Comparison of ENCODE assay signal across 13 cellular contexts in the genomic region with DNA sequence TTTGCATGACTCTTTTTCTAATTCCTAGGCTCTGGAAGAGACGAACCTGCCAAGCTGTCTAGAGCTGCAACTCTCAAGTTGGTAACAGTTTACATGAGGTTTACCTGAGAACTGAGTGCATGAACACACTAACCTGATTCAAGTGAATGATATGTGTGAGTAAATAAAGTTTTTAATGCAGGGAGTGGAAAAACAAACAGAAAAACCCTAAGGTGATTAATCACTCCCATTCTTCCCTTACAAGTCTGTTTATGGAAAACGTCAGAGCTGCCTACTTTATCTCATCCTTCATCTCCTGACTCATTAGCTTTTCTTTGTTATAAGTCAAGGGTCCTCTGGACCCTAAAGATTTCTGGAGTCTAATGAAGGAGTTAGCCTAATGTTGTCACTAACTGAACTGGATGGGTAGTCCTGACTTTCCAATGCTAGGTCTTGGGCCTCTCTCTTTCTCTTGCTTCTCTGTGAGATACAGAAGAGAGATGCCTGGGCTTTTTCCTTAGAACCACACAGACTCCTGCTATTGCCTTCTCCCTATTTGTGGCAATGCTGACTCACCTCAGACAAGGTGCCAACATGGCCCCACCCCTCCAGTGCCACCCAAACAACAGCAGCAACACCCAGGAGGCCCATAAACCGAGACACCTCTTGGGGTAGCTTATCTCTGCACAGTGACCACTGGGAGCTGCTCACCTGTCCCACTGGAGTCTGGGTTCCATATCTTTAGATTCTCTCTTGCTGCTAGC.
DNase-seq lines count a peak whose midpoint lies in the region; ATAC-seq and TF ChIP-seq lines count a peak whose summit lies in the region.
"Had no signal": no experiment of that assay in that cellular context is flagged by ENCODE, and none has a peak within 500 bp of the region (broad histone marks: within the 10 kb centered on the region; RNA-seq: fewer than 3 reads in every experiment).

No MANE protein-coding gene starts in this region.

- no peak for TF ChIP-seq CTCF in fibroblast of lung (conservative IDR thresholded peaks at IDR 0.05 in 1 of 2, IDR thresholded peaks at IDR 0.05 in 1 of 2; ENCODE audit: low read depth in 1 of 2, low read length in 2 of 2)

- no peaks in the 10 kb centered on the region for H3K79me2 ChIP-seq in fibroblast of lung (ENCODE audit: control insufficient read depth, insufficient read depth, low read length)

- no peak overlapping the region for H2AFZ ChIP-seq in fibroblast of lung (ENCODE audit: low read length)
- H2AFZ ChIP-seq: GM23338 had no signal

- H3K27me3 ChIP-seq in fibroblast of lung (ENCODE audit: control insufficient read depth, insufficient read depth, low read length) (no peaks in the 10 kb centered on the region), HAP-1 (ENCODE audit: low read depth) (no peaks in the 10 kb centered on the region)

- H3K9me3 ChIP-seq in fibroblast of lung (ENCODE audit: control insufficient read depth, insufficient read depth, low read depth, low read length) (no peaks in the 10 kb centered on the region), HAP-1 (no peaks in the 10 kb centered on the region)

- H3K36me3 ChIP-seq in fibroblast of lung (ENCODE audit: control insufficient read depth, insufficient read depth, low read length) (no peaks in the 10 kb centered on the region), HAP-1 (replicated peaks) (no peaks in the 10 kb centered on the region)

- H3K9ac ChIP-seq in fibroblast of lung (ENCODE audit: insufficient read depth, low read length) = no peak overlapping the region

- H3K4me1 ChIP-seq in fibroblast of lung (ENCODE audit: control insufficient read depth, extremely low read depth, insufficient read depth, low read length) (no peaks in the 10 kb centered on the region), HAP-1 (no peaks in the 10 kb centered on the region)

- H3K27ac ChIP-seq in fibroblast of lung (ENCODE audit: insufficient read depth, low read length) = no peak overlapping the region

- no peaks in the 10 kb centered on the region for H4K20me1 ChIP-seq in fibroblast of lung (ENCODE audit: control insufficient read depth, extremely low read depth, insufficient read depth, low read length)

- in situ Hi-C loops in HAP-1 (cut with MboI; ENCODE audit: low sequenced_read_pairs) = no loop called here

- DNase-seq in A172 (ENCODE audit: low spot score) = peak; percentile 74
- peak; percentile 46 for DNase-seq in EH (ENCODE audit: low read depth)
- DNase-seq in NCI-H460 (ENCODE audit: extremely low read depth, low read depth) = peak; percentile 27
- peak; percentile 22 to 82 for DNase-seq in fibroblast of lung (ENCODE audit: low read depth in 2 of 2)
- no peak for DNase-seq in left ventricle myocardium superior
- DNase-seq in D341Med (ENCODE audit: low spot score) = no peak
- DNase-seq in HAP-1 (ENCODE audit: low spot score in 2 of 2) = no peak
- DNase-seq: foreskin melanocyte; retina; stimulated activated CD4-positive, alpha-beta T cell treated with anti-CD3 and anti-CD28 coated beads, Interleukin-2, amount 100 ng/mL, for 24 hours had no signal

- intact Hi-C loops in left ventricle myocardium superior (cut with micrococcal nuclease) = no loop called here

- no peak for ATAC-seq in left ventricle myocardium superior
- ATAC-seq in HG02678 (IDR thresholded peaks at IDR 0.05; ENCODE audit: unreplicated experiment) = no peak
- ATAC-seq: GM23338, WTC11 had no signal

- H3K4me2 ChIP-seq in fibroblast of lung (ENCODE audit: extremely low read depth, insufficient read depth, low read length) = no peak overlapping the region
- H3K4me2 ChIP-seq: GM23338 had no signal

- H3K4me3 ChIP-seq in fibroblast of lung (replicated peaks in 1 of 4; ENCODE audit: control extremely low read depth in 1 of 4, insufficient read depth in 1 of 4, low read depth in 3 of 4, low read length in 4 of 4) (no peak overlapping the region), HAP-1 (no peak overlapping the region)
- H3K4me3 ChIP-seq: GM23338 had no signal

Comparison
In these comparisons a context has a peak if more than half of its experiments do, and no peak if none do; other contexts are left out.
1. DNase-seq: peak in A172 (single experiment), EH (single experiment), NCI-H460 (single experiment) and fibroblast of lung (2 of 2); none in left ventricle myocardium superior (single experiment), D341Med (single experiment) and HAP-1 (0 of 2).